ENCODE assay signal across 9 cellular contexts in genomic region chr17:76351526-76352071, GRCh38. TPM values are rescaled to one million over a fixed set of nuclear protein-coding genes. Genes with fewer than 3 reads are reported as not detected.
DNase-seq lines count a peak whose midpoint lies in the region; ATAC-seq and TF ChIP-seq lines count a peak whose summit lies in the region.
"Had no signal": no experiment of that assay in that cellular context is flagged by ENCODE, and none has a peak within 500 bp of the region (broad histone marks: within the 10 kb centered on the region; RNA-seq: fewer than 3 reads in every experiment).

No MANE protein-coding gene starts in this region.

- H3K79me2 ChIP-seq in ACC112 (ENCODE audit: control insufficient read depth, insufficient read depth, low read length, unreplicated experiment) = peaks cover 27% of the 10 kb centered on the region
- H3K79me2 ChIP-seq in DOHH2 (ENCODE audit: control insufficient read depth, low read length) = peaks cover 24% of the 10 kb centered on the region

- peak overlapping the region; percentile 43 for H3K4me2 ChIP-seq in DOHH2 (ENCODE audit: low read length)

- no peak overlapping the region for H3K27ac Mint-ChIP-seq in activated CD8-positive, alpha-beta T cell treated with anti-CD3 and anti-CD28 coated beads for 36 hours

- H3K36me3 Mint-ChIP-seq in activated CD8-positive, alpha-beta T cell treated with anti-CD3 and anti-CD28 coated beads for 36 hours (ENCODE audit: low read depth) = peaks cover 7% of the 10 kb centered on the region

- peak overlapping the region in 1 of 2 donors; percentile 86 for H3K9ac ChIP-seq in liver (ENCODE audit: low read depth in 1 of 2, low read length in 2 of 2)

- no peaks in the 10 kb centered on the region for H3K9me3 ChIP-seq in DOHH2 (ENCODE audit: control insufficient read depth, insufficient read depth, low read length)
- H3K9me3 ChIP-seq in liver (ENCODE audit: control insufficient read depth in 4 of 4, low read length in 3 of 4) = no peaks in the 10 kb centered on the region
- no peaks in the 10 kb centered on the region for H3K9me3 ChIP-seq in tibial artery

- H3K9me3 Mint-ChIP-seq in activated CD8-positive, alpha-beta T cell treated with anti-CD3 and anti-CD28 coated beads for 36 hours = no peaks in the 10 kb centered on the region

- peak overlapping the region; percentile 21 for H3K4me3 Mint-ChIP-seq in activated CD8-positive, alpha-beta T cell treated with anti-CD3 and anti-CD28 coated beads for 36 hours

- peak overlapping the region; percentile 65 for H3K4me3 ChIP-seq in ACC112 (ENCODE audit: low read depth, low read length)
- no peak overlapping the region for H3K4me3 ChIP-seq in DOHH2 (ENCODE audit: low read length)
- H3K4me3 ChIP-seq in liver (ENCODE audit: low read depth in 1 of 3, low read length in 3 of 3) = peak overlapping the region in 2 of 3 donors; percentile 42 to 94
- H3K4me3 ChIP-seq in tibial artery = no peak overlapping the region

- intact Hi-C loops in activated CD8-positive, alpha-beta T cell treated with anti-CD3 and anti-CD28 coated beads for 36 hours (cut with micrococcal nuclease) = no loop called here
- intact Hi-C loops in tibial artery (cut with DNase I; ENCODE audit: low total_unique reads) = no loop called here

- TF ChIP-seq CTCF in DOHH2 (IDR thresholded peaks at IDR 0.05; ENCODE audit: low read depth, low read length, poor library complexity, severe bottlenecking) (no peak), liver (IDR thresholded peaks at IDR 0.05; ENCODE audit: low read depth, low read length, missing input control) (no peak), tibial artery (IDR thresholded peaks at IDR 0.05) (no peak)
- no peak for TF ChIP-seq CTCF in activated CD8-positive, alpha-beta T cell treated with anti-CD3 and anti-CD28 coated beads for 36 hours (IDR thresholded peaks at IDR 0.05)

- H3K27me3 Mint-ChIP-seq in activated CD8-positive, alpha-beta T cell treated with anti-CD3 and anti-CD28 coated beads for 36 hours = no peaks in the 10 kb centered on the region

- no peaks in the 10 kb centered on the region for H3K9me2 ChIP-seq in DOHH2 (replicated peaks; ENCODE audit: control insufficient read depth, low read length)

- H4K20me1 ChIP-seq in DOHH2 (ENCODE audit: control insufficient read depth, insufficient read depth, low read depth, low read length) = no peaks in the 10 kb centered on the region

- POLR2A ChIA-PET in activated CD8-positive, alpha-beta T cell treated with anti-CD3 and anti-CD28 coated beads for 36 hours (lab: Charles Lee) = interaction anchor here (0.7 to 3.4 kb wide), 2 partner anchors 33 to 318 kb away, joined by 3 to 42 read pairs; partner anchors contain the start of gene SPHK1

- no peak overlapping the region for H2AFZ ChIP-seq in ACC112 (ENCODE audit: low read length, unreplicated experiment)

- peak overlapping the region; percentile 48; the same call in 1 of the 2 replicates for H3K27ac ChIP-seq in ACC112 (ENCODE audit: low read depth, low read length)
- H3K27ac ChIP-seq in DOHH2 (ENCODE audit: low read depth, low read length) = no peak overlapping the region
- H3K27ac ChIP-seq in liver (ENCODE audit: low read depth in 1 of 2, low read length in 2 of 2) = peak overlapping the region; percentile 58 to 67
- peak overlapping the region in 1 of 2 donors; percentile 81 for H3K27ac ChIP-seq in tibial artery

- no peak for DNase-seq in activated CD8-positive, alpha-beta T cell treated with anti-CD3 and anti-CD28 coated beads for 36 hours
- no peak for DNase-seq in MV-4-11 (lab: John Stamatoyannopoulos, UW)
- no peak for DNase-seq in putamen (ENCODE audit: low spot score)
- no peak for DNase-seq in tibial artery
- no peak for DNase-seq in RPMI8226
- DNase-seq: NCI-H1436 treated with DMSO at 0.1 percent for 48 hours had no signal

- peaks cover 3% of the 10 kb centered on the region for H3F3A ChIP-seq in DOHH2 (ENCODE audit: control insufficient read depth, insufficient read depth)

- TF ChIP-seq RAD21 in liver (IDR thresholded peaks at IDR 0.05) = no peak

- ATAC-seq in activated CD8-positive, alpha-beta T cell treated with anti-CD3 and anti-CD28 coated beads for 36 hours = no peak

- no peaks in the 10 kb centered on the region for H3K27me3 ChIP-seq in ACC112 (ENCODE audit: insufficient read depth, low read length)
- no peaks in the 10 kb centered on the region for H3K27me3 ChIP-seq in DOHH2 (ENCODE audit: control insufficient read depth, low read length)
- H3K27me3 ChIP-seq in liver (ENCODE audit: control insufficient read depth in 4 of 4, insufficient read depth in 4 of 4, low read length in 3 of 4) = no peaks in the 10 kb centered on the region
- peaks cover 0 to 3% of the 10 kb centered on the region in 2 donors for H3K27me3 ChIP-seq in tibial artery

- CTCF ChIA-PET in activated CD8-positive, alpha-beta T cell treated with anti-CD3 and anti-CD28 coated beads for 36 hours (lab: Charles Lee) = interaction anchor here (0.7 to 7.1 kb wide), 9 partner anchors 31 to 352 kb away, joined by 3 to 73 read pairs (median 3); partner anchors contain the start of gene SPHK1

- WGBS in liver = 36% methylated on average over 9 of the region's 9 CpGs

- H3K36me3 ChIP-seq in ACC112 (ENCODE audit: insufficient read depth, low read length) (no peaks in the 10 kb centered on the region), DOHH2 (ENCODE audit: control insufficient read depth, low read length) (peaks cover 4% of the 10 kb centered on the region; the same call in 1 of the 2 replicates), liver (ENCODE audit: control insufficient read depth in 4 of 4, insufficient read depth in 3 of 4, low read depth in 1 of 4, low read length in 3 of 4) (peaks cover 4 to 7% (median 5%) of the 10 kb centered on the region in 4 donors), tibial artery (peaks cover 12 to 18% (median 16%) of the 10 kb centered on the region in 3 donors)

- H3K4me1 Mint-ChIP-seq in activated CD8-positive, alpha-beta T cell treated with anti-CD3 and anti-CD28 coated beads for 36 hours (ENCODE audit: low read depth) = peaks cover 16% of the 10 kb centered on the region

- H3K4me1 ChIP-seq in ACC112 (ENCODE audit: control insufficient read depth, insufficient read depth, low read length, unreplicated experiment) (peaks cover 9% of the 10 kb centered on the region), DOHH2 (ENCODE audit: control insufficient read depth, low read length) (peaks cover 20% of the 10 kb centered on the region), liver (ENCODE audit: control insufficient read depth in 4 of 4, insufficient read depth in 4 of 4, low read length in 3 of 4) (peaks cover 4 to 23% (median 20%) of the 10 kb centered on the region in 4 donors), tibial artery (peaks cover 0 to 26% (median 22%) of the 10 kb centered on the region in 4 donors)

TF ChIP-seq in liver, 16 proteins besides CTCF, POLR2A, EP300 and RAD21 (continues in another document):
- TF ChIP-seq FOXA1 (IDR thresholded peaks at IDR 0.05) (peak; percentile 22), NR2F2 (IDR thresholded peaks at IDR 0.05) (no peak), HNF4G (IDR thresholded peaks at IDR 0.05) (no peak), RXRA (IDR thresholded peaks at IDR 0.05) (peak; percentile 73 to 77), SP1 (IDR thresholded peaks at IDR 0.05) (peak; percentile 72), GABPA (IDR thresholded peaks at IDR 0.05 in 1 of 2, conservative IDR thresholded peaks at IDR 0.05 in 1 of 2) (no peak), FOXA2 (IDR thresholded peaks at IDR 0.05) (peak; percentile 75), TAF1 (conservative IDR thresholded peaks at IDR 0.05) (no peak), REST (IDR thresholded peaks at IDR 0.05) (peak; percentile 45)
- TF ChIP-seq, protein P1, sequence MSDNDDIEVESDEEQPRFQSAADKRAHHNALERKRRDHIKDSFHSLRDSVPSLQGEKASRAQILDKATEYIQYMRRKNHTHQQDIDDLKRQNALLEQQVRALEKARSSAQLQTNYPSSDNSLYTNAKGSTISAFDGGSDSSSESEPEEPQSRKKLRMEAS (IDR thresholded peaks at IDR 0.05) = no peak
- TF ChIP-seq, protein P2, sequence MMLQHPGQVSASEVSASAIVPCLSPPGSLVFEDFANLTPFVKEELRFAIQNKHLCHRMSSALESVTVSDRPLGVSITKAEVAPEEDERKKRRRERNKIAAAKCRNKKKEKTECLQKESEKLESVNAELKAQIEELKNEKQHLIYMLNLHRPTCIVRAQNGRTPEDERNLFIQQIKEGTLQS (IDR thresholded peaks at IDR 0.05) = no peak

RNA-seq across cellular contexts. Expression of gene PRPSAP1, which starts 2.1 kb away (rescaled TPM):
- total RNA-seq in activated CD8-positive, alpha-beta T cell treated with anti-CD3 and anti-CD28 coated beads for 36 hours = 10 to 100 TPM; 28.1 to 29.9 TPM
- total RNA-seq in liver = 10 to 100 TPM; 21.4 to 78.1 TPM
- polyA plus RNA-seq in liver = 10 to 100 TPM; 33.9 to 71.3 TPM

RNA-seq across cellular contexts. Expression of gene SPHK1, which starts 32.8 kb away (rescaled TPM):
- 10 to 100 TPM; 15.7 to 17.7 TPM for total RNA-seq in activated CD8-positive, alpha-beta T cell treated with anti-CD3 and anti-CD28 coated beads for 36 hours
- 10 to 100 TPM in 1 of 2 donors, under 1 TPM in 1; 0.92 to 11.4 TPM for total RNA-seq in liver
- 1 to 10 TPM in 1 of 2 donors, under 1 TPM in 1; 0.89 to 1.3 TPM for polyA plus RNA-seq in liver

RNA-seq across cellular contexts. Expression of gene QRICH2, which starts 43.5 kb away (rescaled TPM):
- under 1 TPM; 0.49 to 0.52 TPM for total RNA-seq in activated CD8-positive, alpha-beta T cell treated with anti-CD3 and anti-CD28 coated beads for 36 hours
- 1 to 10 TPM in 1 of 2 donors, under 1 TPM in 1; 0.56 to 6.1 TPM for total RNA-seq in liver
- under 1 TPM; 0.67 TPM for polyA plus RNA-seq in liver

Comparison
In these comparisons a context has a peak if more than half of its experiments do, and no peak if none do; other contexts are left out.
1. H3K4me3 ChIP-seq: peak in ACC112 (single experiment) and liver (2 of 3); none in DOHH2 (single experiment) and tibial artery (0 of 2).